Comparison of ENCODE assay signal across 8 cellular contexts in the genomic region with DNA sequence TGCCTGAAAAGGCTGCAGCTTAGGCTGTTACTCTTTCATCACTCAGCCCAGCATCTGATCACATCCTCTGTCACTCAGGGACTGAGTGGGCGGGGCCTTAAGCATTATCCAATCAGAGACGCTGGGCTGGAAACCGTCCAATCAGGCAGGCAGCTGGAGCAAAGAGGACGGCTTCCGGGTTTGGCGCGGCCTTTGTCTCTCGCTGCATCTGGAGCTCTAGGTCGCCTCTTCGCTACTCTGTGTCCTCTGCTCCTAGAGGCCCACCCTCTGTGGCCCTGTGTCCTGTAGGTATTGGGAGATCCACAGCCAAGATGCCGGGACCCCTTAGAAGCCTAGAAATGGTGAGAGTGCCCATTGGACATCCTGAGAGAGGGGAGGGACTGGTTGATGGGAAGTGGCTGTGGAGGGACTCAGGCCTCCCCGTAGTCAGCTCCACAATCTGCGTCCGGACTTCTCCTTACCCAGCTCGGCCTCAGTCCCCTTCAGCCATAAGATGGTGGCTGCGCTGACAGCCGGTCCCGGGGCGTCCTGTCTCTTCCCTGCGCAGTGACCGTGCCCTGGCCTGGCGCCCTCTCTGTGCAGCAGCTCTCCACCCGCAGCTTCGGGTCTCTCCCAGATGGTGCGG. TPM values are rescaled to one million over a fixed set of nuclear protein-coding genes. Genes with fewer than 3 reads are reported as not detected.
DNase-seq lines count a peak whose midpoint lies in the region; ATAC-seq lines count a peak whose summit lies in the region.

TSS of gene ZNF486 (plus strand) at position 195 of the 625 bp plus-strand sequence. CDS start at position 312, 117 bp downstream.

- H3K4me1 ChIP-seq in ES-I3 (ENCODE audit: insufficient read depth, low read length) = no peaks in the 10 kb centered on the region
- H3K4me1 ChIP-seq in mesodermal cell (ENCODE audit: control insufficient read depth, insufficient read depth, low read length, poor library complexity, severe bottlenecking) = no peaks in the 10 kb centered on the region

- peak within 1 kb of the TSS; percentile 92 for H3K27ac ChIP-seq in mesodermal cell (ENCODE audit: low read depth, low read length, severe bottlenecking)

- DNase-seq in NCI-H2227 treated with DMSO at 0.1 percent for 48 hours (lab: John Stamatoyannopoulos, UW) (peak; percentile 67), epidermal melanocyte (ENCODE audit: insufficient read length, low spot score) (peak; percentile 88), NOMO-1 (lab: John Stamatoyannopoulos, UW; ENCODE audit: unreplicated experiment in 2 of 2) (no peak)
- DNase-seq in activated CD8-positive, alpha-beta memory T cell treated with anti-CD3 and anti-CD28 coated beads, Interleukin-2, amount 50 U/mL, for 24 hours (ENCODE audit: extremely low read depth) = peak; percentile 79
- DNase-seq in stimulated activated CD8-positive, alpha-beta memory T cell treated with anti-CD3 and anti-CD28 coated beads, Interleukin-12 subunit alpha, Interleukin-12 subunit beta, amount 100 ng/mL, for 4 hours (ENCODE audit: low read depth) = peak; percentile 76

- 13 to 17% methylated on average over 25 of the region's 25 CpGs for WGBS in mesodermal cell (ENCODE audit: insufficient coverage in 2 of 2), 2 experiments

- peak within 1 kb of the TSS; percentile 86 for H3K4me3 ChIP-seq in mesodermal cell (ENCODE audit: extremely low read depth, insufficient read depth, low read length, poor library complexity, severe bottlenecking)

- H3K9me3 ChIP-seq in ES-I3 (ENCODE audit: control insufficient read depth, insufficient read depth, low read length) = no peaks in the 10 kb centered on the region
- H3K9me3 ChIP-seq in mesodermal cell (ENCODE audit: control insufficient read depth, low read length) = peaks cover 17% of the 10 kb centered on the region

- peak within 1 kb of the TSS; percentile 85 for H3K9ac ChIP-seq in ES-I3 (ENCODE audit: low read depth, low read length)

- H3K36me3 ChIP-seq in ES-I3 (ENCODE audit: insufficient read depth, low read length) (peaks cover 19% of the 10 kb centered on the region), mesodermal cell (ENCODE audit: control insufficient read depth, insufficient read depth, low read length) (peaks cover 40% of the 10 kb centered on the region)

- peak; percentile 93 for ATAC-seq in HG02571 (IDR thresholded peaks at IDR 0.05; ENCODE audit: unreplicated experiment)

RNA-seq across cellular contexts. Expression of gene ZNF486, which starts in this region (rescaled TPM):
- 7.0 TPM for polyA plus RNA-seq in mesodermal cell (2013, experiment 1 of 2)
- polyA plus RNA-seq in mesodermal cell (2013, experiment 2 of 2) = 6.1 TPM

Comparison
In these comparisons a context has a peak if more than half of its experiments do, and no peak if none do; other contexts are left out.
1. DNase-seq: peak in NCI-H2227 treated with DMSO at 0.1 percent for 48 hours (single experiment), activated CD8-positive, alpha-beta memory T cell treated with anti-CD3 and anti-CD28 coated beads, Interleukin-2, amount 50 U/mL, for 24 hours (single experiment), epidermal melanocyte (single experiment) and stimulated activated CD8-positive, alpha-beta memory T cell treated with anti-CD3 and anti-CD28 coated beads, Interleukin-12 subunit alpha, Interleukin-12 subunit beta, amount 100 ng/mL, for 4 hours (single experiment); none in NOMO-1 (0 of 2).